ENCODE assay signal across 8 cellular contexts in the genomic region with DNA sequence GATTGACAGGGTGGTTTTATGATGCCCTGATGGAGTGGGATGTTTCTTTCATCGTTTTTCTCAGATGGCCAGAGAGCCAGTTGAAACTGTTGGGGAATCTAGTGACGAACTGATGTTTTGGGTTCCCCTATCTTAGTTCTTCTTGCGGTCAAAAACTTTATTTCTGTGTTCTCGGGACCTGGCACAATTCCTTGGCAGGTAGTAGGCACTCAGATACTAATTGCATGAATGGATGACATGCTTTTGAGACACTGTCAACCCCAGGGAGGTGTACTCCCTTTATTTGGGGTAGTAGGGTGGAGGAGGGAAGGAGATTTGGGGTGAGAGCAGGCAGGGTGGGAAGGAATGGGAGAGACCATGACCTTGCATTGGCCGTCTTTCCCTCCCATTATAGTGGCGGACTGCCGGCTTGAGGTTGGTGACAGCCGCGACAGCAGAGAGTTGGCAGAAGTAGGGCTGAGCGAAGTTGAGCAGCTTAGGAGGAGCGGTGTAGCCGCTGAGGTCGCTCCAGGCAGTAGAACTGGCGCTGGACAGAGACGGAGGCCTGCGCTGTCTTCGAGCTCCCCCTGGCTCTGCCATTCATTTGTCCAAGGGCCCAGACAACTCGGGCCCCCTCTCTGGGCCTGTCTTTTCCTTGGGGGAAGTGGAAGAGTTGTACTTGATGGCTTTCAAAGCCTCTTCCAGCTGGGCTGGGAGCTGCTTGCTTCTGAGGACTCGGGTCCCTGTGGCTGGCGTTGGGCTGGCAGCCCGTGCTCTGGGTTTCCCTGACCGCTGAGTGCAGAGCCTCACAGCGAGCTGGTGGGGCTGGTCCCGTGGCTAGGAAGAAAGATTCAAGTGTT. TPM values are rescaled to one million over a fixed set of nuclear protein-coding genes. Genes with fewer than 3 reads are reported as not detected.
A peak's percentile ranks its signal among the peaks of the same experiment; 100 is the strongest.
DNase-seq lines count a peak whose midpoint lies in the region; ATAC-seq and TF ChIP-seq lines count a peak whose summit lies in the region.

No MANE protein-coding gene starts in this region.

- H3K4me3 ChIP-seq in HFF-Myc (replicated peaks; ENCODE audit: low read depth, low read length) (peak overlapping the region; percentile 69), dorsolateral prefrontal cortex (peak overlapping the region in 50 of 59 donors; percentile 2 to 72 (median 26)), mucosa of stomach (ENCODE audit: low read length) (peak overlapping the region; percentile 9), uterus (no peak overlapping the region)

- no peak for TF ChIP-seq POLR2A in uterus (IDR thresholded peaks at IDR 0.05)

- peaks cover 45% of the 10 kb centered on the region for H3K36me3 Mint-ChIP-seq in T-helper 1 cell treated with Interleukin-12 subunit alpha and Interleukin-12 subunit beta and Interleukin-4 antibody, amounts not matched to agents 30 μg/mL and 1 μg/mL, for 36 hours (ENCODE audit: low read depth)

- peaks cover 43% of the 10 kb centered on the region for H3K4me1 ChIP-seq in mucosa of stomach (ENCODE audit: control insufficient read depth, insufficient read depth, low read length)
- H3K4me1 ChIP-seq in uterus, result peaks cover 0 to 7% of the 10 kb centered on the region in 2 donors

- no peaks in the 10 kb centered on the region for H3K36me3 ChIP-seq in mucosa of stomach (ENCODE audit: control insufficient read depth, insufficient read depth, low read length)
- no peaks in the 10 kb centered on the region for H3K36me3 ChIP-seq in uterus

- no peaks in the 10 kb centered on the region for H3K9me3 ChIP-seq in mucosa of stomach (ENCODE audit: control insufficient read depth, low read length)
- H3K9me3 ChIP-seq in uterus, result no peaks in the 10 kb centered on the region

- peak overlapping the region; percentile 17 for H3K27ac Mint-ChIP-seq in T-helper 1 cell treated with Interleukin-12 subunit alpha and Interleukin-12 subunit beta and Interleukin-4 antibody, amounts not matched to agents 30 μg/mL and 1 μg/mL, for 36 hours

- peaks cover 50% of the 10 kb centered on the region for H3K4me1 Mint-ChIP-seq in T-helper 1 cell treated with Interleukin-12 subunit alpha and Interleukin-12 subunit beta and Interleukin-4 antibody, amounts not matched to agents 30 μg/mL and 1 μg/mL, for 36 hours (ENCODE audit: low read depth)

- H3K27ac ChIP-seq in dorsolateral prefrontal cortex (peak overlapping the region in 5 of 59 donors; percentile 17 to 65 (median 38)), uterus (no peak overlapping the region)

- no peak for TF ChIP-seq CTCF in HFF-Myc (IDR thresholded peaks at IDR 0.05; ENCODE audit: low read depth, low read length, missing control alignments)
- TF ChIP-seq CTCF in dorsolateral prefrontal cortex (IDR thresholded peaks at IDR 0.05 in 54 of 56, conservative IDR thresholded peaks at IDR 0.05 in 2 of 56; ENCODE audit: low read depth in 1 of 56, partially characterized antibody in 56 of 56), result peak in 50 of 56 donors; percentile 4 to 74 (median 42)
- TF ChIP-seq CTCF in uterus (IDR thresholded peaks at IDR 0.05), result peak in 2 of 4 experiments; percentile 34 to 35

- intact Hi-C loops in dorsolateral prefrontal cortex (cut with DNase I), result loop anchor here (5.0 kb wide), 3 partner anchors 60 to 155 kb away; partner anchors contain the start of gene DGUOK (in 1 of the 2)
- intact Hi-C loops in uterus (cut with DNase I; ENCODE audit: low total_unique reads), result no loop called here

- peak overlapping the region; percentile 75 for H3K4me3 Mint-ChIP-seq in T-helper 1 cell treated with Interleukin-12 subunit alpha and Interleukin-12 subunit beta and Interleukin-4 antibody, amounts not matched to agents 30 μg/mL and 1 μg/mL, for 36 hours

- H3K27me3 ChIP-seq in dorsolateral prefrontal cortex (no peaks in the 10 kb centered on the region), mucosa of stomach (ENCODE audit: control insufficient read depth, insufficient read depth, low read length) (no peaks in the 10 kb centered on the region), uterus (no peaks in the 10 kb centered on the region)

- H3K9me3 Mint-ChIP-seq in T-helper 1 cell treated with Interleukin-12 subunit alpha and Interleukin-12 subunit beta and Interleukin-4 antibody, amounts not matched to agents 30 μg/mL and 1 μg/mL, for 36 hours, result peaks cover 20% of the 10 kb centered on the region

- ATAC-seq in HG02798 (IDR thresholded peaks at IDR 0.05; ENCODE audit: poor library complexity, unreplicated experiment) (no peak), GM21447 (IDR thresholded peaks at IDR 0.05; ENCODE audit: unreplicated experiment) (no peak)

- DNase-seq in HFF-Myc (ENCODE audit: extremely low read depth, low read depth) (no peak), dorsolateral prefrontal cortex (peak in 5 of 10 donors; percentile 32 to 64 (median 56)), uterus (no peak), cortex of kidney (lab: John Stamatoyannopoulos, UW) (no peak)

- H3K9ac ChIP-seq in mucosa of stomach (ENCODE audit: low read length), result peak overlapping the region; percentile 59

- peaks cover 17% of the 10 kb centered on the region for H3K27me3 Mint-ChIP-seq in T-helper 1 cell treated with Interleukin-12 subunit alpha and Interleukin-12 subunit beta and Interleukin-4 antibody, amounts not matched to agents 30 μg/mL and 1 μg/mL, for 36 hours (ENCODE audit: low read depth)

RNA-seq across cellular contexts. Expression of gene TET3, which starts 2.6 kb away (rescaled TPM):
- total RNA-seq in dorsolateral prefrontal cortex (10 to 100 TPM; 16.6 to 47.0 (median 25.4) TPM), uterus (10 to 100 TPM in 2 of 4 donors, 1 to 10 TPM in 2; 1.3 to 12.0 (median 7.8) TPM)

Comparison
In these comparisons a context has a peak if more than half of its experiments do, and no peak if none do; other contexts are left out.
1. H3K4me3 ChIP-seq: peak in HFF-Myc (single experiment), dorsolateral prefrontal cortex (50 of 59) and mucosa of stomach (single experiment); none in uterus (0 of 2).